8 cellular contexts compared by ENCODE assay signal in the genomic region with DNA sequence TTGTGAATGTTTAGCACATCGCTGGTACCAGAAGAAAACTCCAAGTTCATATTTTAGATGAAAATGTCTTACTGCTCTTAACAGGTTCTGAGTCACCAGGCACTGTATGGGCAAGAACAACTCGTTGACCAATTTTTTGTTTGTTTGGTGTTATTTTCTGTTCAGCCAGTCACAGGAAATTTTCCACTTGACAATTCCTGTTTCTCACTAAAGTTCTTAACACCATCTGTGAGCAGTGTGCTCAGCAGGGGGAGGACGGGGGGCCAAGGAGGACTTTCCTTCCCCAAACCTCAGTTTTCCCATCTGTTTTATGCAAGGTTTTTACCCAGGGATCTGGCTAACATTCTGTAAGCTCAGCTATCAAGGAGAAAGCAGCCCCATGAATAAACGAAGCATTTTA. TPM values are rescaled to one million over a fixed set of nuclear protein-coding genes. Genes with fewer than 3 reads are reported as not detected.
DNase-seq lines count a peak whose midpoint lies in the region; ATAC-seq, FAIRE-seq and TF ChIP-seq lines count a peak whose summit lies in the region.

No MANE protein-coding gene starts in this region.

- H3K9me3 ChIP-seq in AG04450 (ENCODE audit: control insufficient read depth, insufficient read depth, low read length) (no peaks in the 10 kb centered on the region; the same call in 1 of the 2 replicates), H1 (ENCODE audit: insufficient read depth in 2 of 2, low read depth in 1 of 2, low read length in 1 of 2) (no peaks in the 10 kb centered on the region)

- no peak overlapping the region for H3K9ac ChIP-seq in H1 (replicated peaks in 1 of 4; ENCODE audit: extremely low read depth in 1 of 4, low read depth in 3 of 4, low read length in 3 of 4)

- H3K4ac ChIP-seq in H1 (replicated peaks; ENCODE audit: insufficient read length, low read depth, low read length): no peak overlapping the region

- no peak overlapping the region; the same call in 1 of the 2 replicates for H2BK5ac ChIP-seq in H1 (ENCODE audit: low read depth, low read length)

- DNase-seq in AG04450 (ENCODE audit: low read depth, low spot score) (no peak), M059J (ENCODE audit: low read depth) (peak; percentile 57), H1 (ENCODE audit: low read depth in 1 of 2, low spot score in 2 of 2) (no peak)
- DNase-seq in stimulated activated naive CD4-positive, alpha-beta T cell (lab: John Stamatoyannopoulos, UW): no peak
- no peak for DNase-seq in stimulated activated effector memory CD8-positive, alpha-beta T cell treated with anti-CD3 and anti-CD28 coated beads, Interleukin-12 subunit alpha, Interleukin-12 subunit beta, amount 100 ng/mL, for 72 hours (ENCODE audit: low spot score in 2 of 2)

- no peaks in the 10 kb centered on the region for H3K27me3 Mint-ChIP-seq in nephron (ENCODE audit: low read depth)

- peaks cover 81% of the 10 kb centered on the region for H3K4me1 Mint-ChIP-seq in nephron
- H3K4me1 Mint-ChIP-seq in stimulated activated effector memory CD8-positive, alpha-beta T cell treated with anti-CD3 and anti-CD28 coated beads, Interleukin-12 subunit alpha, Interleukin-12 subunit beta, amount 100 ng/mL, for 72 hours: peaks cover 14% of the 10 kb centered on the region

- no peak overlapping the region for H3K27ac ChIP-seq in AG04450 (ENCODE audit: low read depth, low read length)
- H3K27ac ChIP-seq in H1 (ENCODE audit: low read depth, low read length): no peak overlapping the region

- FAIRE-seq in H1 (lab: Jason Lieb, UNC): no peak

- WGBS in H1 (ENCODE audit: extremely low coverage in 1 of 2, insufficient coverage in 1 of 2, insufficient read length in 1 of 2, insufficient replicate concordance in 2 of 2, low coverage in 1 of 2, low lambda C conversion rate in 2 of 2, missing lambda C conversion rate in 1 of 2), 2 experiments: 32% methylated on average over 4 of the region's 4 CpGs; no CpG with 5 or more reads in 1 of the 2 experiments

- no peak overlapping the region for H3K56ac ChIP-seq in H1 (replicated peaks; ENCODE audit: insufficient read length, low read depth, low read length)

- no peak for TF ChIP-seq RAD21 in H1 (IDR thresholded peaks at IDR 0.05 in 1 of 2, conservative IDR thresholded peaks at IDR 0.05 in 1 of 2; ENCODE audit: low read depth in 2 of 2, low read length in 2 of 2)

- H2BK120ac ChIP-seq in H1 (replicated peaks; ENCODE audit: low read depth, low read length): peak overlapping the region; percentile 60

- H3K14ac ChIP-seq in H1 (ENCODE audit: insufficient read length): no peak overlapping the region

- peaks cover 0 to 81% of the 10 kb centered on the region in 2 experiments; a peak in 2 of 4 replicates for H3K79me2 ChIP-seq in H1 (ENCODE audit: control insufficient read depth in 1 of 2, insufficient read depth in 2 of 2, low read length in 2 of 2)

- no peak overlapping the region for H4K8ac ChIP-seq in H1 (ENCODE audit: extremely low read depth, insufficient read depth, low read length)

- H3K36me3 Mint-ChIP-seq in nephron (ENCODE audit: low read depth): no peaks in the 10 kb centered on the region
- H3K36me3 Mint-ChIP-seq in stimulated activated effector memory CD8-positive, alpha-beta T cell treated with anti-CD3 and anti-CD28 coated beads, Interleukin-12 subunit alpha, Interleukin-12 subunit beta, amount 100 ng/mL, for 72 hours: no peaks in the 10 kb centered on the region

- H3K36me3 ChIP-seq in H1 (ENCODE audit: control insufficient read depth in 2 of 4, insufficient read depth in 4 of 4, low read length in 3 of 4): no peaks in the 10 kb centered on the region

- H2AK5ac ChIP-seq in H1 (ENCODE audit: low read depth, low read length): 0 out of 2 replicates have a peak overlapping the region, but pooled peaks have one; percentile 2

- H3K9me3 Mint-ChIP-seq in nephron: no peaks in the 10 kb centered on the region
- H3K9me3 Mint-ChIP-seq in stimulated activated effector memory CD8-positive, alpha-beta T cell treated with anti-CD3 and anti-CD28 coated beads, Interleukin-12 subunit alpha, Interleukin-12 subunit beta, amount 100 ng/mL, for 72 hours: no peaks in the 10 kb centered on the region

- peak overlapping the region; percentile 84 to 98 (median 88) for H3K4me3 Mint-ChIP-seq in nephron
- H3K4me3 Mint-ChIP-seq in stimulated activated effector memory CD8-positive, alpha-beta T cell treated with anti-CD3 and anti-CD28 coated beads, Interleukin-12 subunit alpha, Interleukin-12 subunit beta, amount 100 ng/mL, for 72 hours: no peak overlapping the region

- H3K27me3 ChIP-seq in AG04450 (ENCODE audit: control insufficient read depth, insufficient read depth, low read length): no peaks in the 10 kb centered on the region
- H3K27me3 ChIP-seq in H1 (replicated peaks in 1 of 4; ENCODE audit: control insufficient read depth in 3 of 4, extremely low read depth in 1 of 4, insufficient read depth in 3 of 4, low read length in 3 of 4): peaks cover 0 to 7% (median 0%) of the 10 kb centered on the region in 4 experiments; a peak in 1 of 7 replicates

- H2BK20ac ChIP-seq in H1 (ENCODE audit: low read length): no peak overlapping the region

- peak overlapping the region; percentile 34 for H3K4me3 ChIP-seq in AG04450 (ENCODE audit: low read depth, low read length)
- H3K4me3 ChIP-seq in H1 (ENCODE audit: extremely low read depth in 1 of 4, insufficient read depth in 2 of 4, low read depth in 3 of 4, low read length in 4 of 4): peak overlapping the region in 1 of 4 experiments; percentile 19; a peak in 2 of 8 replicates

- no peak overlapping the region for H3K23ac ChIP-seq in H1 (ENCODE audit: insufficient read length)

- TF ChIP-seq EP300 in H1 (IDR thresholded peaks at IDR 0.05; ENCODE audit: borderline replicate concordance in 1 of 2, low read depth in 2 of 2, low read length in 2 of 2): no peak

- H3K79me1 ChIP-seq in H1 (ENCODE audit: low read depth, low read length): peaks cover 7% of the 10 kb centered on the region; the same call in 1 of the 2 replicates

- 0 out of 2 replicates have a peak overlapping the region, but pooled peaks have one; percentile 21 for H3K18ac ChIP-seq in H1 (ENCODE audit: extremely low read depth, low read length)

- no peak for ATAC-seq in HG03565 (IDR thresholded peaks at IDR 0.05; ENCODE audit: unreplicated experiment)
- no peak for ATAC-seq in GM18861 (IDR thresholded peaks at IDR 0.05; ENCODE audit: unreplicated experiment)
- ATAC-seq in stimulated activated effector memory CD8-positive, alpha-beta T cell treated with anti-CD3 and anti-CD28 coated beads, Interleukin-12 subunit alpha, Interleukin-12 subunit beta, amount 100 ng/mL, for 72 hours: no peak

- TF ChIP-seq CTCF in AG04450 (IDR thresholded peaks at IDR 0.05; ENCODE audit: low read depth, low read length) (no peak), H1 (IDR thresholded peaks at IDR 0.05; ENCODE audit: control extremely low read depth in 1 of 3, insufficient read depth in 1 of 3, low read depth in 1 of 3, low read length in 3 of 3) (no peak), nephron (IDR thresholded peaks at IDR 0.05; ENCODE audit: unreplicated experiment in 3 of 3) (no peak)

- H4K20me1 ChIP-seq in H1 (replicated peaks in 1 of 2; ENCODE audit: control insufficient read depth in 1 of 2, insufficient read depth in 2 of 2, low read length in 2 of 2): no peaks in the 10 kb centered on the region

- H3K4me1 ChIP-seq in H1 (replicated peaks in 1 of 4; ENCODE audit: control insufficient read depth in 3 of 4, insufficient read depth in 4 of 4, low read length in 3 of 4): peaks cover 35 to 62% (median 41%) of the 10 kb centered on the region in 4 experiments

- H4K5ac ChIP-seq in H1 (ENCODE audit: insufficient read length, low read depth, low read length): peak overlapping the region; percentile 34

- H4K91ac ChIP-seq in H1 (replicated peaks; ENCODE audit: insufficient read length, low read length): peak overlapping the region; percentile 39

- POLR2A ChIA-PET in AG04450 (lab: Yijun Ruan, JAX) (interaction anchor here (0.5 kb wide), 1 partner anchor 313 kb away, joined by 4 read pairs; no protein-coding TSS in a partner anchor), H1 (lab: Charles Lee; ENCODE audit: partially characterized antibody) (interaction anchor here (0.6 to 1.2 kb wide), 5 partner anchors 13 to 656 kb away, joined by 3 to 5 read pairs (median 3); no protein-coding TSS in a partner anchor)

- peak overlapping the region; percentile 89; the same call in 1 of the 2 replicates for H2BK12ac ChIP-seq in H1 (ENCODE audit: low read depth, low read length)

- peak overlapping the region; percentile 43 to 87; a peak in 3 of 4 replicates for H3K4me2 ChIP-seq in H1 (ENCODE audit: insufficient read depth in 1 of 2, low read depth in 2 of 2, low read length in 2 of 2)

- H2BK15ac ChIP-seq in H1 (ENCODE audit: low read length): no peak overlapping the region

- peaks cover 16% of the 10 kb centered on the region for H3K23me2 ChIP-seq in H1 (ENCODE audit: low read depth, low read length)

- H2AFZ ChIP-seq in H1 (ENCODE audit: low read length): no peak overlapping the region

- CTCF ChIA-PET in AG04450 (lab: Charles Lee): interaction anchor here (0.5 to 6.2 kb wide), 50 partner anchors 9 to 717 kb away, joined by 3 to 102 read pairs (median 4); no protein-coding TSS in a partner anchor
- CTCF ChIA-PET in H1 (lab: Charles Lee; ENCODE audit: partially characterized antibody): interaction anchor here (0.6 to 6.5 kb wide), 35 partner anchors 9 to 718 kb away, joined by 3 to 79 read pairs (median 4); no protein-coding TSS in a partner anchor

- H3K27ac Mint-ChIP-seq in nephron: peak overlapping the region in 2 of 3 experiments; percentile 92
- H3K27ac Mint-ChIP-seq in stimulated activated effector memory CD8-positive, alpha-beta T cell treated with anti-CD3 and anti-CD28 coated beads, Interleukin-12 subunit alpha, Interleukin-12 subunit beta, amount 100 ng/mL, for 72 hours: no peak overlapping the region

- TF ChIP-seq POLR2A in H1 (IDR thresholded peaks at IDR 0.05; ENCODE audit: control extremely low read depth in 1 of 2, low read depth in 2 of 2, low read length in 2 of 2): no peak

RNA-seq across cellular contexts. Expression of gene NUAK1, which starts 3.0 kb away (rescaled TPM):
- polyA plus RNA-seq in AG04450 (2011; rRNA removed) (6.5 and 8.3 TPM in 2 replicates), H1 (2011; rRNA removed) (6.7 and 7.7 TPM in 2 replicates)
- 10.6 TPM in 2 replicates for polyA minus RNA-seq in AG04450 (2011; rRNA and poly(A)+ RNA removed)
- 13.0 and 14.9 TPM in 2 replicates for total RNA-seq in M059J (2014; rRNA removed; shearing (Covaris generic))
- total RNA-seq in H1 (2021; fragmentation: NEBNext Ultra II Directional; extraction: Animal tissue kit (Norgen Biotek cat#: 25700)): 18.2 and 18.9 TPM in 2 replicates
- polyA plus RNA-seq in H1 (2011; cell fraction: cytosol; rRNA removed): 7.7 TPM
- polyA plus RNA-seq in H1 (2011; cell fraction: nucleus; rRNA removed): 13.5 TPM
- 6.6 to 13.0 TPM (median 9.9 TPM) in 4 replicates for polyA plus RNA-seq in H1 (2012, experiment 1 of 2)
- 4.0 TPM for polyA plus RNA-seq in H1 (2012, experiment 2 of 2)
- 6.9 TPM for polyA plus RNA-seq in H1 (2013, experiment 1 of 2)
- 6.9 TPM for polyA plus RNA-seq in H1 (2013, experiment 2 of 2)
- 21.4 and 22.7 TPM in 2 replicates for polyA minus RNA-seq in H1 (2011; rRNA and poly(A)+ RNA removed)
- 12.1 TPM for polyA minus RNA-seq in H1 (2011; cell fraction: cytosol; rRNA and poly(A)+ RNA removed)
- 14.6 TPM for polyA minus RNA-seq in H1 (2011; cell fraction: nucleus; rRNA and poly(A)+ RNA removed)
